1 cellular context compared by ENCODE assay signal in genomic region chr17:41615454-41615853, GRCh38.
TF ChIP-seq lines count a peak whose summit lies in the region.

No MANE protein-coding gene starts in this region.

TF ChIP-seq in Ishikawa, 13 proteins besides CTCF, POLR2A, EP300 and RAD21 (continued from another document):
- TF ChIP-seq REST (IDR thresholded peaks at IDR 0.05; ENCODE audit: low read depth) = no peak
- no peak for TF ChIP-seq CREB1 (IDR thresholded peaks at IDR 0.05; ENCODE audit: low read depth)
- 0 out of 2 replicates have a peak, but pooled peaks have one; percentile 19 for TF ChIP-seq YY1 (IDR thresholded peaks at IDR 0.05; ENCODE audit: low read depth)
